Comparison of ENCODE assay signal across 1 cellular context in the genomic region with DNA sequence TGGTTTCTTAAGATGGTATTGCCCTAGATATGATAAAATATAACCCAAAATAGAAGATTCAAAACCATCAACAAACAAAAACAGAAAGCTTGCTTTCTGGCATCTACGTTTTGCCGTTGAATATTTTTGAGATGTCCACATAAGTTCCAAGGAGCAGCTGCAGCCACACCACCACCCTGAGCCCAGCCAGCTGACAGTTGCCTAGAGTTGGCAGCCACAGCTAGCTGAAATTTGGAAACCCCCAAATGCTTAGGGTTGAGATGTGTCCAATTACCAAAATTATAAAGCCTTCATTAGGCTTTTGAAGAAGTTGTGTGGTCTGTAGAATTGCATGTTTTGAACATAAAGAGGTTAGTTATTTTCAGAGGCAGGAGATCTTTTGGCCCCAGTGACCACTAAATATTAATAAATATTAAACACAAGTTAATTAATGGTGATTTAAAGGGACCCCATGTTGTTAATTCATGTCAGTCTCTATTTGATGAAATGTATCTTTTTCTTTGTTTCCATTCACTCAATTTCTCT.
TF ChIP-seq lines count a peak whose summit lies in the region.

No MANE protein-coding gene starts in this region.

TF ChIP-seq in GM12878, 131 proteins besides CTCF, POLR2A, EP300 and RAD21:
- TF ChIP-seq IRF5 (IDR thresholded peaks at IDR 0.05; ENCODE audit: borderline replicate concordance) = no peak
- TF ChIP-seq TBL1XR1 (IDR thresholded peaks at IDR 0.05; ENCODE audit: low read depth, low read length) = no peak
- TF ChIP-seq, protein P1, sequence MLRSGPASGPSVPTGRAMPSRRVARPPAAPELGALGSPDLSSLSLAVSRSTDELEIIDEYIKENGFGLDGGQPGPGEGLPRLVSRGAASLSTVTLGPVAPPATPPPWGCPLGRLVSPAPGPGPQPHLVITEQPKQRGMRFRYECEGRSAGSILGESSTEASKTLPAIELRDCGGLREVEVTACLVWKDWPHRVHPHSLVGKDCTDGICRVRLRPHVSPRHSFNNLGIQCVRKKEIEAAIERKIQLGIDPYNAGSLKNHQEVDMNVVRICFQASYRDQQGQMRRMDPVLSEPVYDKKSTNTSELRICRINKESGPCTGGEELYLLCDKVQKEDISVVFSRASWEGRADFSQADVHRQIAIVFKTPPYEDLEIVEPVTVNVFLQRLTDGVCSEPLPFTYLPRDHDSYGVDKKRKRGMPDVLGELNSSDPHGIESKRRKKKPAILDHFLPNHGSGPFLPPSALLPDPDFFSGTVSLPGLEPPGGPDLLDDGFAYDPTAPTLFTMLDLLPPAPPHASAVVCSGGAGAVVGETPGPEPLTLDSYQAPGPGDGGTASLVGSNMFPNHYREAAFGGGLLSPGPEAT (IDR thresholded peaks at IDR 0.05; ENCODE audit: low read depth) = peak; percentile 58; the same call in 1 of the 2 replicates
- peak; percentile 78; the same call in 1 of the 2 replicates for TF ChIP-seq NR2F1 (conservative IDR thresholded peaks at IDR 0.05)
- TF ChIP-seq PAX5 (IDR thresholded peaks at IDR 0.05; ENCODE audit: borderline replicate concordance, low read depth, low read length) = no peak
- peak; percentile 94 for TF ChIP-seq MTA2 (IDR thresholded peaks at IDR 0.05; ENCODE audit: low read depth)
- no peak for TF ChIP-seq SIN3A (IDR thresholded peaks at IDR 0.05; ENCODE audit: low read depth, low read length)
- TF ChIP-seq, protein P2, sequence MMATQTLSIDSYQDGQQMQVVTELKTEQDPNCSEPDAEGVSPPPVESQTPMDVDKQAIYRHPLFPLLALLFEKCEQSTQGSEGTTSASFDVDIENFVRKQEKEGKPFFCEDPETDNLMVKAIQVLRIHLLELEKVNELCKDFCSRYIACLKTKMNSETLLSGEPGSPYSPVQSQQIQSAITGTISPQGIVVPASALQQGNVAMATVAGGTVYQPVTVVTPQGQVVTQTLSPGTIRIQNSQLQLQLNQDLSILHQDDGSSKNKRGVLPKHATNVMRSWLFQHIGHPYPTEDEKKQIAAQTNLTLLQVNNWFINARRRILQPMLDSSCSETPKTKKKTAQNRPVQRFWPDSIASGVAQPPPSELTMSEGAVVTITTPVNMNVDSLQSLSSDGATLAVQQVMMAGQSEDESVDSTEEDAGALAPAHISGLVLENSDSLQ (IDR thresholded peaks at IDR 0.05) = no peak
- TF ChIP-seq, protein P3, sequence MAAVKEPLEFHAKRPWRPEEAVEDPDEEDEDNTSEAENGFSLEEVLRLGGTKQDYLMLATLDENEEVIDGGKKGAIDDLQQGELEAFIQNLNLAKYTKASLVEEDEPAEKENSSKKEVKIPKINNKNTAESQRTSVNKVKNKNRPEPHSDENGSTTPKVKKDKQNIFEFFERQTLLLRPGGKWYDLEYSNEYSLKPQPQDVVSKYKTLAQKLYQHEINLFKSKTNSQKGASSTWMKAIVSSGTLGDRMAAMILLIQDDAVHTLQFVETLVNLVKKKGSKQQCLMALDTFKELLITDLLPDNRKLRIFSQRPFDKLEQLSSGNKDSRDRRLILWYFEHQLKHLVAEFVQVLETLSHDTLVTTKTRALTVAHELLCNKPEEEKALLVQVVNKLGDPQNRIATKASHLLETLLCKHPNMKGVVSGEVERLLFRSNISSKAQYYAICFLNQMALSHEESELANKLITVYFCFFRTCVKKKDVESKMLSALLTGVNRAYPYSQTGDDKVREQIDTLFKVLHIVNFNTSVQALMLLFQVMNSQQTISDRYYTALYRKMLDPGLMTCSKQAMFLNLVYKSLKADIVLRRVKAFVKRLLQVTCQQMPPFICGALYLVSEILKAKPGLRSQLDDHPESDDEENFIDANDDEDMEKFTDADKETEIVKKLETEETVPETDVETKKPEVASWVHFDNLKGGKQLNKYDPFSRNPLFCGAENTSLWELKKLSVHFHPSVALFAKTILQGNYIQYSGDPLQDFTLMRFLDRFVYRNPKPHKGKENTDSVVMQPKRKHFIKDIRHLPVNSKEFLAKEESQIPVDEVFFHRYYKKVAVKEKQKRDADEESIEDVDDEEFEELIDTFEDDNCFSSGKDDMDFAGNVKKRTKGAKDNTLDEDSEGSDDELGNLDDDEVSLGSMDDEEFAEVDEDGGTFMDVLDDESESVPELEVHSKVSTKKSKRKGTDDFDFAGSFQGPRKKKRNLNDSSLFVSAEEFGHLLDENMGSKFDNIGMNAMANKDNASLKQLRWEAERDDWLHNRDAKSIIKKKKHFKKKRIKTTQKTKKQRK (IDR thresholded peaks at IDR 0.05; ENCODE audit: low read depth, low read length) = no peak
- no peak for TF ChIP-seq POLR2AphosphoS2 (IDR thresholded peaks at IDR 0.05; ENCODE audit: low read depth, low read length)
- TF ChIP-seq, protein P4, sequence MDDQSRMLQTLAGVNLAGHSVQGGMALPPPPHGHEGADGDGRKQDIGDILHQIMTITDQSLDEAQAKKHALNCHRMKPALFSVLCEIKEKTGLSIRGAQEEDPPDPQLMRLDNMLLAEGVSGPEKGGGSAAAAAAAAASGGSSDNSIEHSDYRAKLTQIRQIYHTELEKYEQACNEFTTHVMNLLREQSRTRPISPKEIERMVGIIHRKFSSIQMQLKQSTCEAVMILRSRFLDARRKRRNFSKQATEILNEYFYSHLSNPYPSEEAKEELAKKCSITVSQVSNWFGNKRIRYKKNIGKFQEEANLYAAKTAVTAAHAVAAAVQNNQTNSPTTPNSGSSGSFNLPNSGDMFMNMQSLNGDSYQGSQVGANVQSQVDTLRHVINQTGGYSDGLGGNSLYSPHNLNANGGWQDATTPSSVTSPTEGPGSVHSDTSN (IDR thresholded peaks at IDR 0.05; ENCODE audit: insufficient replicate concordance, low read depth, low read length) = no peak
- no peak for TF ChIP-seq HDAC6 (IDR thresholded peaks at IDR 0.05; ENCODE audit: unreplicated experiment)
- TF ChIP-seq HDGF (IDR thresholded peaks at IDR 0.05) = no peak
- no peak for TF ChIP-seq RBBP5 (conservative IDR thresholded peaks at IDR 0.05)
- no peak for TF ChIP-seq SPI1 (IDR thresholded peaks at IDR 0.05; ENCODE audit: borderline replicate concordance, insufficient read depth, low read depth, low read length)
- TF ChIP-seq NR2C2 (IDR thresholded peaks at IDR 0.05; ENCODE audit: borderline replicate concordance, control insufficient read depth, insufficient read length, low read depth) = no peak
- TF ChIP-seq MXI1 (IDR thresholded peaks at IDR 0.05; ENCODE audit: low read depth, low read length) = no peak
- TF ChIP-seq MYC (IDR thresholded peaks at IDR 0.05; ENCODE audit: insufficient read depth, insufficient read length, insufficient replicate concordance, low read length, severe bottlenecking) = no peak
- no peak for TF ChIP-seq IRF4 (IDR thresholded peaks at IDR 0.05; ENCODE audit: low read depth, low read length)
- TF ChIP-seq LARP7 (IDR thresholded peaks at IDR 0.05) = no peak
- no peak for TF ChIP-seq IKZF2 (IDR thresholded peaks at IDR 0.05)
- no peak for TF ChIP-seq BCLAF1 (IDR thresholded peaks at IDR 0.05)
